Comparison of ENCODE assay signal across 27 cellular contexts in the genomic region with DNA sequence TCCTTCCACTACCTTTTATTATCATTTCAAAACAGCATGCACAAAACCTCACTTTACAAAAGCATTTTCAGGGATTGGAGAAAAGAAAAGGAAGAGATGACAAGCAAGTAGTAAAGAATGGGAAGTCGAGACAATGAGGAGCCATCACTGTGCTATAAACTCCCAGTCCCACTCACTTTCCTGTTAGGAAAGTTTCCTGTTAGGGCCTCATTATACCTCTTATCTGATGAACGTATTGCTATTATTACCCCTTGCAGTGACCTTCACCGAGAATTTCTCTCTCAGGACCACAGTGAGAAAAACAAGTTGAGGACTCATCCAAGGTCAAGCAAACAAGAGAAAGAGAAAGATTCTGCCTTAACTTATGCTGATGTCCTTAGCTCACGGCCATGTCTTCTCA. TPM values are rescaled to one million over a fixed set of nuclear protein-coding genes. Genes with fewer than 3 reads are reported as not detected.
"Had no signal": no experiment of that assay in that cellular context is flagged by ENCODE, and none has a peak within 500 bp of the region (broad histone marks: within the 10 kb centered on the region; RNA-seq: fewer than 3 reads in every experiment).

No MANE protein-coding gene starts in this region.

- H3K4me1 ChIP-seq: parathyroid adenoma, psoas muscle, right lobe of liver, sigmoid colon, stomach, suprapubic skin, testis, tibial artery, transverse colon, upper lobe of right lung, uterus had no signal

- H3K9me3 ChIP-seq: ovary, psoas muscle, right lobe of liver, sigmoid colon, stomach, suprapubic skin, testis, tibial artery, transverse colon, upper lobe of right lung, uterus had no signal

- ATAC-seq: natural killer cell; psoas muscle; right cardiac atrium; right lobe of liver; stimulated activated effector memory CD8-positive, alpha-beta T cell treated with anti-CD3 and anti-CD28 coated beads, Interleukin-12 subunit alpha, Interleukin-12 subunit beta, amount 100 ng/mL, for 72 hours; stimulated activated naive B cell treated with anti-CD40 and anti-IgM and Interleukin-4, amounts not matched to agents 10 μg/mL and 1 μg/mL and 100 μg/mL, for 72 hours; upper lobe of right lung had no signal

- H3K36me3 ChIP-seq: neural progenitor cell, ovary, right lobe of liver, sigmoid colon, stomach, suprapubic skin, tibial artery, transverse colon, upper lobe of right lung, uterus had no signal

- H3K4me3 ChIP-seq: neural progenitor cell, ovary, psoas muscle, right lobe of liver, sigmoid colon, stomach, suprapubic skin, testis, tibial artery, transverse colon, upper lobe of right lung, uterus had no signal

- DNase-seq: natural killer cell; occipital lobe; ovary; posterior cingulate gyrus; psoas muscle; right cardiac atrium; right lobe of liver; sigmoid colon; small intestine; stimulated activated CD4-positive, alpha-beta T cell treated with anti-CD3 and anti-CD28 coated beads, Interleukin-15, amount 100 ng/mL, for 24 hours; stimulated activated CD4-positive, alpha-beta T cell treated with anti-CD3 and anti-CD28 coated beads, Interleukin-2, amount 100 ng/mL, for 24 hours; stimulated activated CD4-positive, alpha-beta T cell treated with anti-CD3 and anti-CD28 coated beads, Interleukin-2, amount 100 ng/mL, for 48 hours; stimulated activated CD4-positive, alpha-beta T cell treated with anti-CD3 and anti-CD28 coated beads, Interleukin-4, amount 100 ng/mL, for 24 hours; stimulated activated naive B cell treated with anti-CD40 and anti-IgM and Interleukin-4, amounts not matched to agents 10 μg/mL and 1 μg/mL and 100 μg/mL, for 72 hours; stimulated activated naive CD4-positive, alpha-beta T cell treated with Interleukin-2 at 50 U/mL for 16 hours; stomach; testis; tibial artery; transverse colon; upper lobe of right lung; uterus had no signal

- H3K27ac ChIP-seq: neural progenitor cell, ovary, parathyroid adenoma, psoas muscle, right lobe of liver, sigmoid colon, stomach, suprapubic skin, testis, tibial artery, transverse colon, upper lobe of right lung, uterus had no signal

RNA-seq across cellular contexts. Expression of a gene that starts 28.8 kb away (rescaled TPM):
- total RNA-seq: progenitor cell of endocrine pancreas, psoas muscle, right cardiac atrium, subcutaneous adipose tissue had no signal
